In the genomic region with DNA sequence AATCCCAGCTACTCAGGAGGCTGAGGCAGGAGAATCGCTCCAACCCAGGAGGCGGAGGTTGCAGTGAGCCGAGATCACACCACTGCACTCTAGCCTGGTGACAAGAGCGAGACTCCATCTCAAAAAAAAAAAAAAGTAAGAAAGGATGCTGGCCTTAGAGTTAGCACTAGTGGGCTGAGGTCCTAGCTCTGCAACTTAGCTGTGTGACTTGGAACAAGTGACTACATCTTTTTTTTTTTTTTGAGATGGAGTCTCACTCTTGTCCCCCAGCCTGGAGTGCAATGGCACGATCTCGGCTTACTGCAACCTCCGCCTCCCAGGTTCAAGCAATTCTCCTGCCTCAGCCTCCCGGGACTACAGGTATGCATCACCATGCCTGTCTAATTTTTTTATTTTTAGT, we compare ENCODE assay signal across 18 cellular contexts. TPM values are rescaled to one million over a fixed set of nuclear protein-coding genes. Genes with fewer than 3 reads are reported as not detected.
"Had no signal": no experiment of that assay in that cellular context is flagged by ENCODE, and none has a peak within 500 bp of the region (broad histone marks: within the 10 kb centered on the region; RNA-seq: fewer than 3 reads in every experiment).

No MANE protein-coding gene starts in this region.

RNA-seq across cellular contexts. Expression of a gene that starts 26.7 kb away (rescaled TPM):
- total RNA-seq: activated naive CD4-positive, alpha-beta T cell treated with anti-CD3 and anti-CD28 coated beads for 36 hours; activated naive CD4-positive, alpha-beta T cell treated with anti-CD3 and anti-CD28 coated beads, Interleukin-2, amount 50 U/mL, for 72 hours; activated naive CD8-positive, alpha-beta T cell treated with anti-CD3 and anti-CD28 coated beads for 36 hours; activated naive CD8-positive, alpha-beta T cell treated with anti-CD3 and anti-CD28 coated beads, Interleukin-2, amount 10 ng/mL, durations not matched to agents 7 days and 5 days; activated T-cell treated with anti-CD3 and anti-CD28 coated beads, Interleukin-2, amount 50 U/mL, for 4 hours; activated T-cell treated with anti-CD3 and anti-CD28 coated beads, Interleukin-2, amount 50 U/mL, for 72 hours; activated T-helper 1 cell treated with anti-CD3 and anti-CD28 coated beads, Interleukin-12 subunit alpha, Interleukin-12 subunit beta, Interleukin-2, Interleukin-4 antibody, amounts not matched to agents 30 ng/mL and 10 ng/mL and 1 ng/mL, durations not matched to agents 14 hours and 24 hours and 36 hours; activated T-helper 2 cell treated with anti-CD3 and anti-CD28 coated beads, Interferon-gamma antibody, Interleukin-2, Interleukin-4, amounts not matched to agents 10 μg/mL and 5 μg/mL and 100 μg/mL, durations not matched to agents 14 hours and 24 hours and 36 hours; ascending aorta; astrocyte; cardiac muscle cell; cardiac septum; chondrocyte had no signal
- polyA plus RNA-seq: aorta had no signal

RNA-seq across cellular contexts. Expression of a gene that starts 33.5 kb away (rescaled TPM):
- total RNA-seq: activated naive CD4-positive, alpha-beta T cell treated with anti-CD3 and anti-CD28 coated beads for 36 hours; activated naive CD4-positive, alpha-beta T cell treated with anti-CD3 and anti-CD28 coated beads, Interleukin-2, amount 50 U/mL, for 72 hours; activated naive CD8-positive, alpha-beta T cell treated with anti-CD3 and anti-CD28 coated beads for 36 hours; activated naive CD8-positive, alpha-beta T cell treated with anti-CD3 and anti-CD28 coated beads, Interleukin-2, amount 10 ng/mL, durations not matched to agents 7 days and 5 days; activated T-cell treated with anti-CD3 and anti-CD28 coated beads, Interleukin-2, amount 50 U/mL, for 4 hours; activated T-cell treated with anti-CD3 and anti-CD28 coated beads, Interleukin-2, amount 50 U/mL, for 72 hours; activated T-helper 1 cell treated with anti-CD3 and anti-CD28 coated beads, Interleukin-12 subunit alpha, Interleukin-12 subunit beta, Interleukin-2, Interleukin-4 antibody, amounts not matched to agents 30 ng/mL and 10 ng/mL and 1 ng/mL, durations not matched to agents 14 hours and 24 hours and 36 hours; activated T-helper 2 cell treated with anti-CD3 and anti-CD28 coated beads, Interferon-gamma antibody, Interleukin-2, Interleukin-4, amounts not matched to agents 10 μg/mL and 5 μg/mL and 100 μg/mL, durations not matched to agents 14 hours and 24 hours and 36 hours; adrenal gland; aorta; ascending aorta; astrocyte; body of pancreas; breast epithelium; cardiac muscle cell; cardiac septum; cerebellum; chondrocyte had no signal
- polyA plus RNA-seq: adrenal gland, aorta, cardiac muscle cell had no signal
